Comparison of ENCODE assay signal across 14 cellular contexts in genomic region chr17:8791910-8792270, GRCh38. TPM values are rescaled to one million over a fixed set of nuclear protein-coding genes. Genes with fewer than 3 reads are reported as not detected.
DNase-seq lines count a peak whose midpoint lies in the region; ATAC-seq lines count a peak whose summit lies in the region.
"Had no signal": no experiment of that assay in that cellular context is flagged by ENCODE, and none has a peak within 500 bp of the region (broad histone marks: within the 10 kb centered on the region; RNA-seq: fewer than 3 reads in every experiment).

No MANE protein-coding gene starts in this region.

- peak; percentile 59 for DNase-seq in A172 (ENCODE audit: low spot score)
- peak; percentile 29 for DNase-seq in GM04503 (ENCODE audit: low read depth)
- DNase-seq in SW480 (ENCODE audit: low spot score): peak; percentile 61
- peak; percentile 49 for DNase-seq in fibroblast of the conjunctiva (ENCODE audit: low read depth)
- DNase-seq in UCSD-AML1 (lab: John Stamatoyannopoulos, UW; ENCODE audit: unreplicated experiment): no peak
- DNase-seq in pons (ENCODE audit: low spot score): no peak
- DNase-seq: caudate nucleus; CD8-positive, alpha-beta T cell; heart right ventricle; KG1; NCI-H446; SW 1271 had no signal

- ATAC-seq in HG03135 (IDR thresholded peaks at IDR 0.05; ENCODE audit: unreplicated experiment) (no peak), GM19351 (IDR thresholded peaks at IDR 0.05; ENCODE audit: unreplicated experiment) (no peak)
- ATAC-seq: CD8-positive, alpha-beta T cell had no signal

RNA-seq across cellular contexts. Expression of gene MFSD6L, which starts 7.3 kb away (rescaled TPM):
- total RNA-seq in A172 (2014; rRNA removed; shearing (Covaris generic)): not detected in 2 replicates
- total RNA-seq: CD8-positive, alpha-beta T cell had no signal

RNA-seq across cellular contexts. Expression of gene SPDYE4, which starts 33.5 kb away (rescaled TPM):
- total RNA-seq in A172 (2014; rRNA removed; shearing (Covaris generic)): not detected in 2 replicates
- total RNA-seq: CD8-positive, alpha-beta T cell; heart right ventricle had no signal

RNA-seq across cellular contexts. Expression of gene CCDC42, which starts 47.3 kb away (rescaled TPM):
- not detected in 2 replicates for total RNA-seq in A172 (2014; rRNA removed; shearing (Covaris generic))

Comparison
In these comparisons a context has a peak if more than half of its experiments do, and no peak if none do; other contexts are left out.
1. DNase-seq: peak in A172 (single experiment), GM04503 (single experiment), SW480 (single experiment) and fibroblast of the conjunctiva (single experiment); none in UCSD-AML1 (single experiment) and pons (single experiment).